Comparison of ENCODE assay signal across 11 cellular contexts in genomic region chr9:113650207-113651131, GRCh38.
DNase-seq lines count a peak whose midpoint lies in the region; ATAC-seq and TF ChIP-seq lines count a peak whose summit lies in the region.
"Had no signal": no experiment of that assay in that cellular context is flagged by ENCODE, and none has a peak within 500 bp of the region (broad histone marks: within the 10 kb centered on the region; RNA-seq: fewer than 3 reads in every experiment).

No MANE protein-coding gene starts in this region.

- intact Hi-C loops in activated CD8-positive, alpha-beta T cell treated with anti-CD3 and anti-CD28 coated beads for 36 hours (cut with micrococcal nuclease), result no loop called here

- POLR2A ChIA-PET in activated CD8-positive, alpha-beta T cell treated with anti-CD3 and anti-CD28 coated beads for 36 hours (lab: Charles Lee), result interaction anchor here (0.7 to 1.1 kb wide), 3 partner anchors 7 to 204 kb away, joined by 3 read pairs; no protein-coding TSS in a partner anchor

- no peak overlapping the region for H3K4me3 Mint-ChIP-seq in activated CD8-positive, alpha-beta T cell treated with anti-CD3 and anti-CD28 coated beads for 36 hours
- H3K4me3 Mint-ChIP-seq: stimulated activated naive B cell treated with anti-CD40 and anti-IgM and Interleukin-4, amounts not matched to agents 10 μg/mL and 1 μg/mL and 100 μg/mL, for 72 hours had no signal

- H3K4me1 ChIP-seq in mesodermal cell (ENCODE audit: control insufficient read depth, insufficient read depth, low read length, poor library complexity, severe bottlenecking), result peaks cover 23% of the 10 kb centered on the region

- no peaks in the 10 kb centered on the region for H3K27me3 Mint-ChIP-seq in activated CD8-positive, alpha-beta T cell treated with anti-CD3 and anti-CD28 coated beads for 36 hours

- peaks cover 7% of the 10 kb centered on the region for H3K4me1 Mint-ChIP-seq in activated CD8-positive, alpha-beta T cell treated with anti-CD3 and anti-CD28 coated beads for 36 hours (ENCODE audit: low read depth)

- CTCF ChIA-PET in activated CD8-positive, alpha-beta T cell treated with anti-CD3 and anti-CD28 coated beads for 36 hours (lab: Charles Lee), result interaction anchor here (1.5 to 10.9 kb wide), 3 partner anchors 16 to 204 kb away, joined by 4 to 621 read pairs (median 10); no protein-coding TSS in a partner anchor

- peak; percentile 80 for DNase-seq in DMS79 (lab: John Stamatoyannopoulos, UW)
- DNase-seq in NCI-H1694 treated with DMSO at 0.1 percent for 48 hours (lab: John Stamatoyannopoulos, UW), result peak; percentile 5
- DNase-seq in amniotic stem cell (lab: John Stamatoyannopoulos, UW), result peak; percentile 14
- no peak for DNase-seq in RPMI8226
- DNase-seq in activated gamma-delta T cell treated with Interleukin-2 at 50 U/mL for 16 hours, result no peak
- DNase-seq in activated CD8-positive, alpha-beta T cell treated with anti-CD3 and anti-CD28 coated beads for 36 hours, result no peak
- DNase-seq in activated CD4-positive, alpha-beta T cell treated with anti-CD3 and anti-CD28 coated beads, Interleukin-2, amount 50 U/mL, for 1 hour, result no peak
- DNase-seq: activated CD4-positive, alpha-beta T cell treated with anti-CD3 and anti-CD28 coated beads, Interleukin-2, amount 50 U/mL, for 48 hours; NCI-H1048; stimulated activated naive B cell treated with anti-CD40 and anti-IgM and Interleukin-4, amounts not matched to agents 10 μg/mL and 1 μg/mL and 100 μg/mL, for 72 hours had no signal

- ATAC-seq in activated CD8-positive, alpha-beta T cell treated with anti-CD3 and anti-CD28 coated beads for 36 hours, result no peak
- ATAC-seq: stimulated activated naive B cell treated with anti-CD40 and anti-IgM and Interleukin-4, amounts not matched to agents 10 μg/mL and 1 μg/mL and 100 μg/mL, for 72 hours had no signal

- TF ChIP-seq CTCF in activated CD8-positive, alpha-beta T cell treated with anti-CD3 and anti-CD28 coated beads for 36 hours (IDR thresholded peaks at IDR 0.05), result no peak

- H3K4me3 ChIP-seq in mesodermal cell (ENCODE audit: extremely low read depth, insufficient read depth, low read length, poor library complexity, severe bottlenecking), result no peak overlapping the region

- H3K36me3 Mint-ChIP-seq in activated CD8-positive, alpha-beta T cell treated with anti-CD3 and anti-CD28 coated beads for 36 hours (ENCODE audit: low read depth), result no peaks in the 10 kb centered on the region
- H3K36me3 Mint-ChIP-seq: stimulated activated naive B cell treated with anti-CD40 and anti-IgM and Interleukin-4, amounts not matched to agents 10 μg/mL and 1 μg/mL and 100 μg/mL, for 72 hours had no signal

- no peak overlapping the region for H3K27ac Mint-ChIP-seq in activated CD8-positive, alpha-beta T cell treated with anti-CD3 and anti-CD28 coated beads for 36 hours

- no peaks in the 10 kb centered on the region for H3K9me3 Mint-ChIP-seq in activated CD8-positive, alpha-beta T cell treated with anti-CD3 and anti-CD28 coated beads for 36 hours
- H3K9me3 Mint-ChIP-seq: stimulated activated naive B cell treated with anti-CD40 and anti-IgM and Interleukin-4, amounts not matched to agents 10 μg/mL and 1 μg/mL and 100 μg/mL, for 72 hours had no signal

- H3K36me3 ChIP-seq in mesodermal cell (ENCODE audit: control insufficient read depth, insufficient read depth, low read length), result no peaks in the 10 kb centered on the region

- H3K9me3 ChIP-seq in mesodermal cell (ENCODE audit: control insufficient read depth, low read length), result no peaks in the 10 kb centered on the region

- H3K27ac ChIP-seq in mesodermal cell (ENCODE audit: low read depth, low read length, severe bottlenecking), result peak overlapping the region; percentile 45

- 74 to 79% methylated on average over 14 to 15 of the region's 16 CpGs for WGBS in mesodermal cell (ENCODE audit: insufficient coverage in 2 of 2), 2 experiments

Comparison
In these comparisons a context has a peak if more than half of its experiments do, and no peak if none do; other contexts are left out.
1. DNase-seq: peak in DMS79 (single experiment), NCI-H1694 treated with DMSO at 0.1 percent for 48 hours (single experiment) and amniotic stem cell (single experiment); none in RPMI8226 (single experiment), activated gamma-delta T cell treated with Interleukin-2 at 50 U/mL for 16 hours (single experiment), activated CD8-positive, alpha-beta T cell treated with anti-CD3 and anti-CD28 coated beads for 36 hours (single experiment) and activated CD4-positive, alpha-beta T cell treated with anti-CD3 and anti-CD28 coated beads, Interleukin-2, amount 50 U/mL, for 1 hour (single experiment).